Comparison of ENCODE assay signal across 25 cellular contexts in the genomic region with DNA sequence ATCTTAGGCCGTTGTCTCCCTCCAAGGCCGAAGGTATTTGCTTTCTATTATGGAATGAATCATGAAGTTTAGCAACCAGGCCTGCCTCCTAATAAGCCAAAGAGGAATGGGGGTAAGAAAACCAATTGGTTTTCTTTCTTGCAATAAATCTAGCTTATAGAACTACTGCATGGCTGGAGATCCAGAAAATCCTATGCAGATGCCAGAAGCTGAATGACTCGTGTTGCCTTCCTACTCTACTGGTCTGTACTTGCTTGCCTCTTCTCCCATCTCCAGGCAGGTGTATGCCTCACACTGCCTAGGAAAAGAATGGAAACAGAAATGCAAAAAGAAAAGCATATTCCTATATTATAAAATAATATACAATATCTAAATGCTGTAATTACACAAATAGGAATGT. TPM values are rescaled to one million over a fixed set of nuclear protein-coding genes. Genes with fewer than 3 reads are reported as not detected.
DNase-seq lines count a peak whose midpoint lies in the region; ATAC-seq and TF ChIP-seq lines count a peak whose summit lies in the region.
"Had no signal": no experiment of that assay in that cellular context is flagged by ENCODE, and none has a peak within 500 bp of the region (broad histone marks: within the 10 kb centered on the region; RNA-seq: fewer than 3 reads in every experiment).

No MANE protein-coding gene starts in this region.

- no peak for TF ChIP-seq POLR2A in body of pancreas (IDR thresholded peaks at IDR 0.05)

- DNase-seq in AG04450 (ENCODE audit: low read depth, low spot score) = no peak
- DNase-seq in HFFc6 = no peak
- DNase-seq in SW480 (ENCODE audit: low spot score) = peak; percentile 55
- DNase-seq in fibroblast of mammary gland (ENCODE audit: low read depth) = peak; percentile 79
- DNase-seq in activated effector memory CD4-positive, alpha-beta T cell treated with Interleukin-2 at 50 U/mL for 16 hours = no peak
- DNase-seq in ACHN = no peak
- DNase-seq in upper lobe of right lung = no peak
- no peak for DNase-seq in body of pancreas
- DNase-seq: BE2C, Calu3, DMS79 treated with DMSO at 0.1 percent for 48 hours, GF-D8, KG1, MM.1S, NCI-H1417, NCI-H1694 treated with DMSO at 0.1 percent for 48 hours, NCI-H2081, NCI-H226, NCI-H510A, NCI-H69, SIG-M5, SW 1271 had no signal

- H3K4me3 ChIP-seq in AG04450 (ENCODE audit: low read depth, low read length) (no peak overlapping the region), fibroblast of mammary gland (ENCODE audit: control insufficient read depth, low read depth, low read length) (no peak overlapping the region), upper lobe of right lung (no peak overlapping the region), body of pancreas (no peak overlapping the region)
- H3K4me3 ChIP-seq: SK-N-MC had no signal

- peak overlapping the region; percentile 54; the same call in 1 of the 2 replicates for H3K27ac Mint-ChIP-seq in HFFc6

- H3K36me3 Mint-ChIP-seq in HFFc6 (ENCODE audit: low read depth) = no peaks in the 10 kb centered on the region

- 75 to 88% methylated on average over 3 of the region's 3 CpGs for WGBS in body of pancreas, 2 donors

- peaks cover 5% of the 10 kb centered on the region for H3K27me3 Mint-ChIP-seq in HFFc6 (ENCODE audit: insufficient read depth)

- no peaks in the 10 kb centered on the region for H3K9me3 ChIP-seq in AG04450 (ENCODE audit: control insufficient read depth, insufficient read depth, low read length)
- H3K9me3 ChIP-seq in upper lobe of right lung = no peaks in the 10 kb centered on the region
- H3K9me3 ChIP-seq in body of pancreas = no peaks in the 10 kb centered on the region
- H3K9me3 ChIP-seq: BE2C had no signal

- H3K27me3 ChIP-seq in AG04450 (ENCODE audit: control insufficient read depth, insufficient read depth, low read length) (peaks cover 2% of the 10 kb centered on the region), upper lobe of right lung (no peaks in the 10 kb centered on the region), body of pancreas (no peaks in the 10 kb centered on the region)
- H3K27me3 ChIP-seq: BE2C had no signal

- in situ Hi-C loops in ACHN (cut with HindIII; ENCODE audit: low pct_ligation_motif_present, low pct_unique_long_range_greater_than_20kb, low sequenced_read_pairs) = no loop called here

- H3K4me1 Mint-ChIP-seq in HFFc6 (ENCODE audit: low read depth) = peaks cover 24% of the 10 kb centered on the region

- H3K27ac ChIP-seq in AG04450 (ENCODE audit: low read depth, low read length) (no peak overlapping the region), upper lobe of right lung (no peak overlapping the region), body of pancreas (no peak overlapping the region)
- H3K27ac ChIP-seq: SK-N-MC had no signal

- H3K36me3 ChIP-seq in upper lobe of right lung (no peaks in the 10 kb centered on the region), body of pancreas (replicated peaks in 1 of 2; ENCODE audit: insufficient read depth in 1 of 2, low read depth in 2 of 2) (no peaks in the 10 kb centered on the region)
- H3K36me3 ChIP-seq: BE2C had no signal

- ATAC-seq in upper lobe of right lung (no peak), body of pancreas (no peak)
- ATAC-seq: Panc1 had no signal

- POLR2A ChIA-PET in AG04450 (lab: Yijun Ruan, JAX) = interaction anchor here (1.3 to 2.1 kb wide), 2 partner anchors 17 to 24 kb away, joined by 4 to 14 read pairs; no protein-coding TSS in a partner anchor

- no peak overlapping the region for H3K4me3 Mint-ChIP-seq in HFFc6

- TF ChIP-seq CTCF in AG04450 (IDR thresholded peaks at IDR 0.05; ENCODE audit: low read depth, low read length) (peak; percentile 6; the same call in 1 of the 2 replicates), HFFc6 (IDR thresholded peaks at IDR 0.05) (no peak), fibroblast of mammary gland (conservative IDR thresholded peaks at IDR 0.05; ENCODE audit: control insufficient read depth, insufficient read depth, low read depth, low read length) (no peak), upper lobe of right lung (IDR thresholded peaks at IDR 0.05) (no peak), body of pancreas (IDR thresholded peaks at IDR 0.05) (no peak)

- intact Hi-C loops in upper lobe of right lung (cut with DNase I) = no loop called here
- intact Hi-C loops in body of pancreas (cut with DNase I) = no loop called here

- no peaks in the 10 kb centered on the region for H3K9me3 Mint-ChIP-seq in HFFc6

- H3K4me1 ChIP-seq in upper lobe of right lung (peaks cover 20% of the 10 kb centered on the region), body of pancreas (peaks cover 10% of the 10 kb centered on the region)
- H3K4me1 ChIP-seq: BE2C had no signal

- CTCF ChIA-PET in AG04450 (lab: Charles Lee) = interaction anchor here (2.4 to 7.2 kb wide), 2 partner anchors 10 to 101 kb away, joined by 19 to 66 read pairs; no protein-coding TSS in a partner anchor

RNA-seq across cellular contexts. Expression of gene IL16, which starts 31.1 kb away (rescaled TPM):
- polyA plus RNA-seq in AG04450 (2011; rRNA removed) = 3.8 and 4.6 TPM in 2 replicates
- 7.2 and 9.5 TPM in 2 replicates for polyA minus RNA-seq in AG04450 (2011; rRNA and poly(A)+ RNA removed)
- total RNA-seq in HFFc6 (2021; fragmentation: NEBNext Ultra II Directional; extraction: Animal tissue kit (Norgen Biotek cat#: 25700)) = not detected
- 39.3 TPM for total RNA-seq in upper lobe of right lung
- 1 to 10 TPM; 2.9 to 4.9 TPM for total RNA-seq in body of pancreas
- total RNA-seq: A172, Calu3 had no signal

RNA-seq across cellular contexts. Expression of gene CFAP161, which starts 31.5 kb away (rescaled TPM):
- polyA plus RNA-seq in AG04450 (2011; rRNA removed) = not detected in 2 replicates
- polyA minus RNA-seq in AG04450 (2011; rRNA and poly(A)+ RNA removed) = not detected in 2 replicates
- under 1 TPM in 2 of 6 experiments, not detected in 4; 0.20 to 0.43 TPM for total RNA-seq in HFFc6 (2021; fragmentation: NEBNext Ultra II Directional; extraction: Animal tissue kit (Norgen Biotek cat#: 25700))
- total RNA-seq in upper lobe of right lung (1.3 TPM), body of pancreas (not detected)
- total RNA-seq: A172, Calu3 had no signal

Comparison
In these comparisons a context has a peak if more than half of its experiments do, and no peak if none do; other contexts are left out.
1. DNase-seq: peak in SW480 (single experiment) and fibroblast of mammary gland (single experiment); none in AG04450 (single experiment), HFFc6 (single experiment), activated effector memory CD4-positive, alpha-beta T cell treated with Interleukin-2 at 50 U/mL for 16 hours (single experiment), ACHN (single experiment), upper lobe of right lung (single experiment) and body of pancreas (0 of 4).